8 cellular contexts compared by ENCODE assay signal in genomic region chr17:77066726-77067409, GRCh38.
A peak's percentile ranks its signal among the peaks of the same experiment; 100 is the strongest.
DNase-seq lines count a peak whose midpoint lies in the region; ATAC-seq and TF ChIP-seq lines count a peak whose summit lies in the region.
"Not testable (repeated sequence)": the region's sequence is repeated elsewhere in the genome, so short reads cannot be mapped to it uniquely, and the experiment has no call there.

No MANE protein-coding gene starts in this region.

- H3K4me1 ChIP-seq in CD4-positive, CD25-positive, alpha-beta regulatory T cell (ENCODE audit: control insufficient read depth, insufficient read depth, low read length, poor library complexity, severe bottlenecking); HAP-1; esophagus muscularis mucosa; lower lobe of right lung: not testable (repeated sequence)

- not testable (repeated sequence) for H3K9me3 Mint-ChIP-seq in CD4-positive, CD25-positive, alpha-beta regulatory T cell

- intact Hi-C loops in esophagus muscularis mucosa (cut with DNase I); lower lobe of right lung (cut with DNase I): not testable (repeated sequence)

- not testable (repeated sequence) for H3K36me3 Mint-ChIP-seq in CD4-positive, CD25-positive, alpha-beta regulatory T cell

- TF ChIP-seq CTCF in esophagus muscularis mucosa (IDR thresholded peaks at IDR 0.05) = peak; percentile 61 to 78 (median 65)
- peak; percentile 81 for TF ChIP-seq CTCF in lower lobe of right lung (IDR thresholded peaks at IDR 0.05)

- not testable (repeated sequence) for H3K36me3 ChIP-seq in CD4-positive, CD25-positive, alpha-beta regulatory T cell (ENCODE audit: control insufficient read depth, insufficient read depth, low read length); HAP-1 (replicated peaks); esophagus muscularis mucosa; lower lobe of right lung

- 28% methylated on average over 9 of the region's 10 CpGs for WGBS in esophagus muscularis mucosa

- not testable (repeated sequence) for H3K4me3 ChIP-seq in CD4-positive, CD25-positive, alpha-beta regulatory T cell (ENCODE audit: low read depth, low read length); HAP-1; esophagus muscularis mucosa; lower lobe of right lung

- not testable (repeated sequence) for H3K4me1 Mint-ChIP-seq in CD4-positive, CD25-positive, alpha-beta regulatory T cell

- not testable (repeated sequence) for H3K27ac Mint-ChIP-seq in CD4-positive, CD25-positive, alpha-beta regulatory T cell

- not testable (repeated sequence) for TF ChIP-seq EP300 in esophagus muscularis mucosa (IDR thresholded peaks at IDR 0.05)

- peaks cover 40% of the 10 kb centered on the region for H3K27me3 Mint-ChIP-seq in CD4-positive, CD25-positive, alpha-beta regulatory T cell

- H3K4me3 Mint-ChIP-seq in CD4-positive, CD25-positive, alpha-beta regulatory T cell = not testable (repeated sequence)

- in situ Hi-C loops in HAP-1 (cut with MboI; ENCODE audit: low sequenced_read_pairs) = not testable (repeated sequence)

- H3K9me3 ChIP-seq in CD4-positive, CD25-positive, alpha-beta regulatory T cell (ENCODE audit: control insufficient read depth in 2 of 2, low read length in 2 of 2); HAP-1; esophagus muscularis mucosa; lower lobe of right lung: not testable (repeated sequence)

- H3K27ac ChIP-seq in CD4-positive, CD25-positive, alpha-beta regulatory T cell (ENCODE audit: insufficient read depth, low read length, poor library complexity, severe bottlenecking); esophagus muscularis mucosa (replicated peaks in 1 of 4); lower lobe of right lung: not testable (repeated sequence)

- DNase-seq in CD4-positive, CD25-positive, alpha-beta regulatory T cell = peak; percentile 18 to 48 (median 30)
- DNase-seq in HAP-1 (ENCODE audit: low spot score in 2 of 2) = peak; percentile 52 to 85
- peak; percentile 47 for DNase-seq in NCI-H2171 (lab: John Stamatoyannopoulos, UW)
- DNase-seq in SW480 (ENCODE audit: low spot score) = peak; percentile 49
- peak; percentile 29 for DNase-seq in activated gamma-delta T cell treated with anti-CD3 and anti-CD28 coated beads, Interleukin-2, amount 50 U/mL, for 16 hours (ENCODE audit: low read depth)
- DNase-seq in esophagus muscularis mucosa (ENCODE audit: extremely low spot score); lower lobe of right lung: not testable (repeated sequence)
- DNase-seq in stimulated activated CD4-positive, alpha-beta T cell treated with anti-CD3 and anti-CD28 coated beads, Interleukin-4, amount 100 ng/mL, for 24 hours = peak; percentile 47

- H3K27me3 ChIP-seq in CD4-positive, CD25-positive, alpha-beta regulatory T cell (ENCODE audit: control insufficient read depth, insufficient read depth, low read length); HAP-1 (ENCODE audit: low read depth): not testable (repeated sequence)
- H3K27me3 ChIP-seq in esophagus muscularis mucosa (peaks cover 0 to 73% (median 3%) of the 10 kb centered on the region in 4 donors), lower lobe of right lung (ENCODE audit: low read depth) (peaks cover 13% of the 10 kb centered on the region)

- not testable (repeated sequence) for TF ChIP-seq POLR2A in esophagus muscularis mucosa (IDR thresholded peaks at IDR 0.05; ENCODE audit: low read depth)

- ATAC-seq in CD4-positive, CD25-positive, alpha-beta regulatory T cell (ENCODE audit: low read depth in 2 of 2) = peak in 1 of 2 donors; percentile 55
- peak; percentile 69 for ATAC-seq in lower lobe of right lung
